In the genomic region with DNA sequence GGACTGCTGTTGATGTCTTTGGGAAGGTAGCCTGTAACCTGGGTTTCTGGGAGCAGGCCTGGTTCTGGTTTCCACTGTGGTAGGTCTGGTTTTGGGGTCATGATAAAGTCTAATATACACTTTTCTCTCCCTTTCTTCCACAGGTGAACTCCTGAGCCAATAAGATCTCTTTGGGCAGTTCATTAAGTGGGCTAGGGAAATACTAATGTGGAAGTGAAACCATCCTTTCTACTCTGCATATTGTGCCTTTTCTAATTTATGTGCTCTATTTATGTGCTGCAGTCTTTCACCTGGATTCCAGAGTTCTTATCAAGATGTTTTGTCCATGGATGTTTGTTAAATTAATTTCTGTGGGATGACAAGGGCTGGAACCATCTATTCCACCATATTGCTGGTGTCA, we compare ENCODE assay signal across 28 cellular contexts.
DNase-seq lines count a peak whose midpoint lies in the region; ATAC-seq, FAIRE-seq and TF ChIP-seq lines count a peak whose summit lies in the region.
"Had no signal": no experiment of that assay in that cellular context is flagged by ENCODE, and none has a peak within 500 bp of the region (broad histone marks: within the 10 kb centered on the region; RNA-seq: fewer than 3 reads in every experiment).

No MANE protein-coding gene starts in this region.

- peak; percentile 56 for ATAC-seq in GM18870 (IDR thresholded peaks at IDR 0.05; ENCODE audit: unreplicated experiment)
- peak; percentile 63 for ATAC-seq in GM21576 (IDR thresholded peaks at IDR 0.05; ENCODE audit: unreplicated experiment)
- peak; percentile 67 for ATAC-seq in HG02938 (IDR thresholded peaks at IDR 0.05; ENCODE audit: unreplicated experiment)
- peak; percentile 79 for ATAC-seq in GM12878
- ATAC-seq: GM23338; left colon; right cardiac atrium; stimulated activated memory B cell treated with anti-CD40 and anti-IgM and Interleukin-4, amounts not matched to agents 10 μg/mL and 1 μg/mL and 100 μg/mL, for 72 hours had no signal

- no peak for TF ChIP-seq CTCF in GM12878 (IDR thresholded peaks at IDR 0.05 in 2 of 3, conservative IDR thresholded peaks at IDR 0.05 in 1 of 3; ENCODE audit: control insufficient read depth in 2 of 3, extremely low read depth in 1 of 3, insufficient read depth in 1 of 3, low read depth in 3 of 3, low read length in 3 of 3)

- no peaks in the 10 kb centered on the region for H3K9me3 ChIP-seq in GM12878 (replicated peaks; ENCODE audit: control insufficient read depth, insufficient read depth, low read length)
- H3K9me3 ChIP-seq: Caco-2 had no signal

- H4K20me1 ChIP-seq in GM12878 (ENCODE audit: control insufficient read depth, insufficient read depth) = no peaks in the 10 kb centered on the region

- TF ChIP-seq EP300 in GM12878 (IDR thresholded peaks at IDR 0.05; ENCODE audit: borderline replicate concordance in 1 of 2, control insufficient read depth in 1 of 2, low read depth in 2 of 2, low read length in 2 of 2) = 0 out of 4 replicates have a peak, but pooled peaks of 1 of the 2 experiments have one; percentile 20

- no peaks in the 10 kb centered on the region for H3K4me1 ChIP-seq in GM12878 (ENCODE audit: control insufficient read depth, insufficient read depth, low read length)
- H3K4me1 ChIP-seq: Caco-2 had no signal

- DNase-seq in GM12878 (ENCODE audit: low read depth, low spot score) (no peak), NCI-H82 (lab: John Stamatoyannopoulos, UW) (no peak), OCI-M2 (lab: John Stamatoyannopoulos, UW; ENCODE audit: unreplicated experiment) (no peak), NCI-H226 (no peak)
- DNase-seq: activated naive CD4-positive, alpha-beta T cell treated with Interleukin-2 at 50 U/mL for 16 hours; brain microvascular endothelial cell; C1 segment of cervical spinal cord; Caco-2; DMS79; GDM1; HFFc6; hypothalamus; immature natural killer cell; left colon; NCI-H1105 treated with DMSO at 0.1 percent for 48 hours; NCI-H2029; right cardiac atrium; stimulated activated CD4-positive, alpha-beta T cell treated with anti-CD3 and anti-CD28 coated beads, Interleukin-4, amount 100 ng/mL, for 24 hours; SW 1271; T1000 had no signal

- TF ChIP-seq POLR2A in GM12878 (IDR thresholded peaks at IDR 0.05; ENCODE audit: low read depth, low read length) = no peak

- no peaks in the 10 kb centered on the region for H3K79me2 ChIP-seq in GM12878 (ENCODE audit: control insufficient read depth, insufficient read depth, low read length)

- no TSS peak for BruUV-seq in GM12878 (replicated peaks; lab: Mats Ljungman, UMichigan)

- in situ Hi-C loops in GM12878 (cut with MboI) = no loop called here

- FAIRE-seq in GM12878 (lab: Jason Lieb, UNC) = no peak
- FAIRE-seq: endothelial cell of umbilical vein, RCC 7860, urothelium cell line had no signal

- SMC1A ChIA-PET in GM12878 (lab: Charles Lee; ENCODE audit: uncharacterized antibody, unreplicated experiment) = interaction anchor here (1.1 kb wide), 1 partner anchor 11 kb away, joined by 4 read pairs; no protein-coding TSS in a partner anchor

- intact Hi-C loops in GM12878 (cut with micrococcal nuclease; ENCODE audit: unreplicated experiment) = no loop called here

- no peak overlapping the region for H3K27ac ChIP-seq in GM12878 (ENCODE audit: control insufficient read depth, insufficient read depth)
- H3K27ac ChIP-seq: brain microvascular endothelial cell had no signal

- H3K27me3 ChIP-seq in GM12878 (replicated peaks in 1 of 2; ENCODE audit: control insufficient read depth in 2 of 2, insufficient read depth in 2 of 2, low read length in 1 of 2) = no peaks in the 10 kb centered on the region
- H3K27me3 ChIP-seq: brain microvascular endothelial cell had no signal

- no peak for TF ChIP-seq RAD21 in GM12878 (IDR thresholded peaks at IDR 0.05; ENCODE audit: insufficient read depth, low read depth, low read length)

- no peak overlapping the region for H3K9ac ChIP-seq in GM12878 (ENCODE audit: control insufficient read depth, insufficient read depth, low read length)

- RAD21 ChIA-PET in GM12878 (lab: Charles Lee; ENCODE audit: unreplicated experiment) = no interaction called here

- H3K4me3 ChIP-seq in GM12878 = no peak overlapping the region
- H3K4me3 ChIP-seq: GM23338 had no signal

- POLR2A ChIA-PET in GM12878 (lab: Charles Lee) = no interaction called here

- CTCF ChIA-PET in GM12878 (lab: Yijun Ruan, JAX) = no interaction called here

- no peak overlapping the region for H2AFZ ChIP-seq in GM12878 (ENCODE audit: control insufficient read depth, low read depth, low read length)
- H2AFZ ChIP-seq: GM23338 had no signal

- H3K36me3 ChIP-seq in GM12878 (ENCODE audit: control insufficient read depth in 2 of 2, insufficient read depth in 2 of 2, low read length in 1 of 2) = no peaks in the 10 kb centered on the region
- H3K36me3 ChIP-seq: brain microvascular endothelial cell had no signal

- H3K4me2 ChIP-seq in GM12878 (ENCODE audit: control insufficient read depth, insufficient read depth) = no peak overlapping the region
- H3K4me2 ChIP-seq: GM23338 had no signal

TF ChIP-seq in GM12878, 131 proteins besides CTCF, POLR2A, EP300 and RAD21 (continues in another document):
- TF ChIP-seq, protein P1, sequence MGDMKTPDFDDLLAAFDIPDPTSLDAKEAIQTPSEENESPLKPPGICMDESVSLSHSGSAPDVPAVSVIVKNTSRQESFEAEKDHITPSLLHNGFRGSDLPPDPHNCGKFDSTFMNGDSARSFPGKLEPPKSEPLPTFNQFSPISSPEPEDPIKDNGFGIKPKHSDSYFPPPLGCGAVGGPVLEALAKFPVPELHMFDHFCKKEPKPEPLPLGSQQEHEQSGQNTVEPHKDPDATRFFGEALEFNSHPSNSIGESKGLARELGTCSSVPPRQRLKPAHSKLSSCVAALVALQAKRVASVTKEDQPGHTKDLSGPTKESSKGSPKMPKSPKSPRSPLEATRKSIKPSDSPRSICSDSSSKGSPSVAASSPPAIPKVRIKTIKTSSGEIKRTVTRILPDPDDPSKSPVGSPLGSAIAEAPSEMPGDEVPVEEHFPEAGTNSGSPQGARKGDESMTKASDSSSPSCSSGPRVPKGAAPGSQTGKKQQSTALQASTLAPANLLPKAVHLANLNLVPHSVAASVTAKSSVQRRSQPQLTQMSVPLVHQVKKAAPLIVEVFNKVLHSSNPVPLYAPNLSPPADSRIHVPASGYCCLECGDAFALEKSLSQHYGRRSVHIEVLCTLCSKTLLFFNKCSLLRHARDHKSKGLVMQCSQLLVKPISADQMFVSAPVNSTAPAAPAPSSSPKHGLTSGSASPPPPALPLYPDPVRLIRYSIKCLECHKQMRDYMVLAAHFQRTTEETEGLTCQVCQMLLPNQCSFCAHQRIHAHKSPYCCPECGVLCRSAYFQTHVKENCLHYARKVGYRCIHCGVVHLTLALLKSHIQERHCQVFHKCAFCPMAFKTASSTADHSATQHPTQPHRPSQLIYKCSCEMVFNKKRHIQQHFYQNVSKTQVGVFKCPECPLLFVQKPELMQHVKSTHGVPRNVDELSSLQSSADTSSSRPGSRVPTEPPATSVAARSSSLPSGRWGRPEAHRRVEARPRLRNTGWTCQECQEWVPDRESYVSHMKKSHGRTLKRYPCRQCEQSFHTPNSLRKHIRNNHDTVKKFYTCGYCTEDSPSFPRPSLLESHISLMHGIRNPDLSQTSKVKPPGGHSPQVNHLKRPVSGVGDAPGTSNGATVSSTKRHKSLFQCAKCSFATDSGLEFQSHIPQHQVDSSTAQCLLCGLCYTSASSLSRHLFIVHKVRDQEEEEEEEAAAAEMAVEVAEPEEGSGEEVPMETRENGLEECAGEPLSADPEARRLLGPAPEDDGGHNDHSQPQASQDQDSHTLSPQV (IDR thresholded peaks at IDR 0.05) = no peak
- TF ChIP-seq TCF3 (IDR thresholded peaks at IDR 0.05; ENCODE audit: borderline replicate concordance, insufficient read depth, low read depth, low read length) (no peak), NBN (IDR thresholded peaks at IDR 0.05) (no peak), IKZF2 (IDR thresholded peaks at IDR 0.05) (peak in 1 of 2 experiments; percentile 36; a peak in 1 of 4 replicates), ETV6 (conservative IDR thresholded peaks at IDR 0.05 in 1 of 2, IDR thresholded peaks at IDR 0.05 in 1 of 2; ENCODE audit: borderline replicate concordance in 1 of 2, low read depth in 1 of 2) (no peak), BRCA1 (IDR thresholded peaks at IDR 0.05; ENCODE audit: low read depth, low read length) (no peak), DPF2 (IDR thresholded peaks at IDR 0.05) (0 out of 2 replicates have a peak, but pooled peaks have one; percentile 25), RBBP5 (conservative IDR thresholded peaks at IDR 0.05) (no peak), SPI1 (IDR thresholded peaks at IDR 0.05; ENCODE audit: borderline replicate concordance, insufficient read depth, low read depth, low read length) (peak; percentile 78), ZNF24 (IDR thresholded peaks at IDR 0.05) (no peak), ZNF207 (IDR thresholded peaks at IDR 0.05; ENCODE audit: borderline replicate concordance) (no peak), MTA2 (IDR thresholded peaks at IDR 0.05; ENCODE audit: low read depth) (peak; percentile 58), YY1 (IDR thresholded peaks at IDR 0.05; ENCODE audit: low read depth, low read length) (no peak)
- TF ChIP-seq, protein P2, sequence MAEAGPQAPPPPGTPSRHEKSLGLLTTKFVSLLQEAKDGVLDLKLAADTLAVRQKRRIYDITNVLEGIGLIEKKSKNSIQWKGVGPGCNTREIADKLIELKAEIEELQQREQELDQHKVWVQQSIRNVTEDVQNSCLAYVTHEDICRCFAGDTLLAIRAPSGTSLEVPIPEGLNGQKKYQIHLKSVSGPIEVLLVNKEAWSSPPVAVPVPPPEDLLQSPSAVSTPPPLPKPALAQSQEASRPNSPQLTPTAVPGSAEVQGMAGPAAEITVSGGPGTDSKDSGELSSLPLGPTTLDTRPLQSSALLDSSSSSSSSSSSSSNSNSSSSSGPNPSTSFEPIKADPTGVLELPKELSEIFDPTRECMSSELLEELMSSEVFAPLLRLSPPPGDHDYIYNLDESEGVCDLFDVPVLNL (IDR thresholded peaks at IDR 0.05; ENCODE audit: low read depth, low read length) = no peak
